Comparison of ENCODE assay signal across 7 cellular contexts in the genomic region with DNA sequence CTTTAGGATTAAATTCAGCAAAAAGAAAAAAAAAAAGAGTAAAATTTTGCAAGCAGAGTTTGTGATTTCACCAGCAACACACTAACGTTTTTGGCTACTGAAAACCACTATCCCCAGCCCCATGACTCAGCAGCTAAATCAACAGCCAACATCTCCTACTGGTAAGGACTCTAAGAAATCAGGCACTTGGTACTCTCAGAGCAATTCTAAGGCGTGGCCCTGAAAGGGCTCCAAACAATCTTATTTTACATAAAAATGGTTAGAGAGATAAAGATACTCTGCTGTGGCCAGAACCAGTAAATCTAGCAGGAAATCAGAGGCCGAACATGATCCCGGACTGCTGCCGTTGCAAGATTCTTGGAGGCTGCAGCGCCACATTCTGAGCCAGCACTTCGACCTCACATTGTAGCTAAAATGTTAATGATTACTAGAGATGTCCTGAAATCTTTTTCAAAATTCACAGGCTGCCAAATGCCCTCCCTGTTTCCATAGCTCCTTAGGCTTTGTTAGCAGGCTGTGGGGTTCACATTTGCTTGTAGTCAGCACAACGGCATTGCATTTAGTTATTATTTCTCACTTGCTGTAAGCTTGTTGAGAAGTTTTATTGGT. TPM values are rescaled to one million over a fixed set of nuclear protein-coding genes. Genes with fewer than 3 reads are reported as not detected.
DNase-seq lines count a peak whose midpoint lies in the region; ATAC-seq and TF ChIP-seq lines count a peak whose summit lies in the region.

No MANE protein-coding gene starts in this region.

- peak overlapping the region; percentile 89 for H3K4me3 Mint-ChIP-seq in activated T-helper 17 cell treated with anti-CD3 and anti-CD28 coated beads, Interleukin-2, amount 50 U/mL, for 72 hours
- peak overlapping the region; percentile 73 for H3K4me3 Mint-ChIP-seq in osteocyte (ENCODE audit: unreplicated experiment)

- no peak for DNase-seq in GM06990 (ENCODE audit: extremely low read depth, insufficient read length)
- DNase-seq in M059J (ENCODE audit: low read depth) = peak; percentile 95
- DNase-seq in fibroblast of villous mesenchyme (ENCODE audit: low read depth) = peak; percentile 96
- DNase-seq in osteocyte (ENCODE audit: extremely low spot score, unreplicated experiment) = no peak
- DNase-seq in middle frontal gyrus (ENCODE audit: extremely low spot score, low spot score) = no peak
- no peak for DNase-seq in retina

- no peak for TF ChIP-seq CTCF in GM06990 (IDR thresholded peaks at IDR 0.05; ENCODE audit: insufficient read depth, low read length, poor library complexity, severe bottlenecking)
- TF ChIP-seq CTCF in fibroblast of villous mesenchyme (IDR thresholded peaks at IDR 0.05; ENCODE audit: insufficient read depth, low read depth, low read length) = no peak
- TF ChIP-seq CTCF in osteocyte (IDR thresholded peaks at IDR 0.05) = no peak

- H3K27ac Mint-ChIP-seq in activated T-helper 17 cell treated with anti-CD3 and anti-CD28 coated beads, Interleukin-2, amount 50 U/mL, for 72 hours = peak overlapping the region; percentile 98
- peak overlapping the region; percentile 97 for H3K27ac Mint-ChIP-seq in osteocyte (ENCODE audit: unreplicated experiment)

- H3K36me3 ChIP-seq in GM06990 (ENCODE audit: control insufficient read depth, insufficient read depth, low read length) = no peaks in the 10 kb centered on the region; the same call in 1 of the 2 replicates

- peaks cover 52% of the 10 kb centered on the region for H3K36me3 Mint-ChIP-seq in activated T-helper 17 cell treated with anti-CD3 and anti-CD28 coated beads, Interleukin-2, amount 50 U/mL, for 72 hours (ENCODE audit: low read depth)
- H3K36me3 Mint-ChIP-seq in osteocyte (ENCODE audit: unreplicated experiment) = peaks cover 7% of the 10 kb centered on the region

- no peaks in the 10 kb centered on the region for H3K27me3 ChIP-seq in GM06990 (replicated peaks; ENCODE audit: control insufficient read depth, insufficient read depth, low read length)

- H3K9me3 Mint-ChIP-seq in activated T-helper 17 cell treated with anti-CD3 and anti-CD28 coated beads, Interleukin-2, amount 50 U/mL, for 72 hours = no peaks in the 10 kb centered on the region
- H3K9me3 Mint-ChIP-seq in osteocyte (ENCODE audit: unreplicated experiment) = no peaks in the 10 kb centered on the region

- H3K4me3 ChIP-seq in GM06990 (replicated peaks; ENCODE audit: low read depth, low read length) (peak overlapping the region; percentile 99), fibroblast of villous mesenchyme (ENCODE audit: low read depth, low read length) (peak overlapping the region; percentile 92)

- H3K4me1 Mint-ChIP-seq in activated T-helper 17 cell treated with anti-CD3 and anti-CD28 coated beads, Interleukin-2, amount 50 U/mL, for 72 hours = peaks cover 10% of the 10 kb centered on the region
- peaks cover 40% of the 10 kb centered on the region for H3K4me1 Mint-ChIP-seq in osteocyte (ENCODE audit: unreplicated experiment)

- ATAC-seq in activated T-helper 17 cell treated with anti-CD3 and anti-CD28 coated beads, Interleukin-2, amount 50 U/mL, for 72 hours (replicated peaks) = no peak

- no peaks in the 10 kb centered on the region for H3K27me3 Mint-ChIP-seq in activated T-helper 17 cell treated with anti-CD3 and anti-CD28 coated beads, Interleukin-2, amount 50 U/mL, for 72 hours
- H3K27me3 Mint-ChIP-seq in osteocyte (ENCODE audit: unreplicated experiment) = no peaks in the 10 kb centered on the region

RNA-seq across cellular contexts. Expression of a gene that starts 1.7 kb away (rescaled TPM):
- total RNA-seq in M059J (2014; rRNA removed; shearing (Covaris generic)) = 3,081 and 3,852 TPM in 2 replicates
- 1,000 to 10,000 TPM; 3,460 to 3,623 TPM for total RNA-seq in activated T-helper 17 cell treated with anti-CD3 and anti-CD28 coated beads, Interleukin-2, amount 50 U/mL, for 72 hours
- total RNA-seq in fibroblast of villous mesenchyme (1,401 and 1,535 TPM in 2 replicates), osteocyte (744 and 748 TPM in 2 replicates)

Comparison
In these comparisons a context has a peak if more than half of its experiments do, and no peak if none do; other contexts are left out.
1. DNase-seq: peak in M059J (single experiment) and fibroblast of villous mesenchyme (single experiment); none in GM06990 (single experiment), osteocyte (single experiment), middle frontal gyrus (single experiment) and retina (single experiment).